Comparison of ENCODE assay signal across 9 cellular contexts in the genomic region with DNA sequence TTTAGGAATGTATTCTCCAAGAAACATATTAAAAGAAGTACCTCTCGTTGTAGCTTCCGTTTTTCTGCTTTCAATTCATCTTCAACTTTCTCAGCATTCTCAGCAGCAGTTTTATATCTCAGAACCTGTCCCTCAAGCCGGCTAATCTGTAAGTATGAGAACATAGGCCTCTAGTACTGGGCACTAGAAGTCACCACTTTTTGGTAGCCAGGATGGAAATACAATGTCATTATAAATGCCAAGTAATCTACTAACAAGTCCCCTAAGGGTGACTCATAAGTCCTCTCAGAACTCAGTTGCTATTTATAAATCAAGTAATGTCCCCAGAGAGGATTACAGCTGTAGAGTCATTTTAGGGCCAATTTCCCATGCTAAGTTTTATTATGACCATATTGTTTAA.
A peak's percentile ranks its signal among the peaks of the same experiment; 100 is the strongest.
DNase-seq lines count a peak whose midpoint lies in the region; FAIRE-seq and TF ChIP-seq lines count a peak whose summit lies in the region.
"Had no signal": no experiment of that assay in that cellular context is flagged by ENCODE, and none has a peak within 500 bp of the region (broad histone marks: within the 10 kb centered on the region; RNA-seq: fewer than 3 reads in every experiment).

No MANE protein-coding gene starts in this region.

- peaks cover 7% of the 10 kb centered on the region; the same call in 1 of the 2 replicates for H3K4me1 ChIP-seq in HEK293 (ENCODE audit: control insufficient read depth, insufficient read depth, low read length)
- H3K4me1 ChIP-seq in subcutaneous abdominal adipose tissue (ENCODE audit: control insufficient read depth in 5 of 5, insufficient read depth in 5 of 5, low read length in 5 of 5), result peaks cover 2 to 29% (median 26%) of the 10 kb centered on the region in 5 donors

- DNase-seq in GM18507 (ENCODE audit: extremely low spot score, insufficient read length, low read depth) (peak; percentile 35), NCI-H69 (lab: John Stamatoyannopoulos, UW) (peak; percentile 0), fibroblast of the aortic adventitia (ENCODE audit: low read depth) (peak; percentile 84), occipital lobe (lab: John Stamatoyannopoulos, UW) (no peak), NCI-H82 treated with DMSO at 0.1 percent for 48 hours (lab: John Stamatoyannopoulos, UW; ENCODE audit: unreplicated experiment) (no peak), GF-D8 (lab: John Stamatoyannopoulos, UW) (no peak)

- no peak overlapping the region for H3K4me3 ChIP-seq in HEK293 (ENCODE audit: low read depth, low read length)
- no peak overlapping the region for H3K4me3 ChIP-seq in fibroblast of the aortic adventitia (ENCODE audit: low read depth, low read length)
- no peak overlapping the region for H3K4me3 ChIP-seq in subcutaneous abdominal adipose tissue (ENCODE audit: low read depth in 1 of 5, low read length in 5 of 5)

- CTCF ChIA-PET in HEK293 (lab: Yijun Ruan, JAX), result no interaction called here

- peaks cover 11 to 78% of the 10 kb centered on the region in 2 experiments; a peak in 2 of 3 replicates for H3K36me3 ChIP-seq in HEK293 (ENCODE audit: control insufficient read depth in 2 of 2, insufficient read depth in 1 of 2, low read length in 2 of 2)
- peaks cover 22 to 64% (median 44%) of the 10 kb centered on the region in 5 donors for H3K36me3 ChIP-seq in subcutaneous abdominal adipose tissue (ENCODE audit: control insufficient read depth in 5 of 5, insufficient read depth in 5 of 5, low read length in 5 of 5)

- H3K27ac ChIP-seq in HEK293 (ENCODE audit: extremely low read depth, low read depth, low read length), result no peak overlapping the region
- peak overlapping the region; percentile 80 for H3K27ac ChIP-seq in subcutaneous abdominal adipose tissue (ENCODE audit: low read depth, low read length)

- no peak overlapping the region for H3K9ac ChIP-seq in subcutaneous abdominal adipose tissue (ENCODE audit: low read length in 5 of 5)

- peak; percentile 65 for FAIRE-seq in GM18507 (lab: Jason Lieb, UNC)
- FAIRE-seq: keratinocyte had no signal

- H3K9me3 ChIP-seq in HEK293 (ENCODE audit: control insufficient read depth, insufficient read depth, low read depth, low read length) (no peaks in the 10 kb centered on the region), subcutaneous abdominal adipose tissue (ENCODE audit: control insufficient read depth in 5 of 5, low read length in 5 of 5) (no peaks in the 10 kb centered on the region)

- no peaks in the 10 kb centered on the region for H3K27me3 ChIP-seq in subcutaneous abdominal adipose tissue (ENCODE audit: control insufficient read depth in 5 of 5, insufficient read depth in 4 of 5, low read length in 5 of 5)

- no peak for TF ChIP-seq CTCF in HEK293 (tag by site-specific recombination; IDR thresholded peaks at IDR 0.05)
- no peak for TF ChIP-seq CTCF in fibroblast of the aortic adventitia (IDR thresholded peaks at IDR 0.05; ENCODE audit: insufficient read depth, low read length)

- POLR2A ChIA-PET in HEK293 (lab: Yijun Ruan, JAX), result no interaction called here

TF ChIP-seq in HEK293, 187 proteins besides CTCF, POLR2A, EP300 and RAD21 (continues in another document):
- TF ChIP-seq GLI4 (tag by site-specific recombination; IDR thresholded peaks at IDR 0.05) (no peak), ZNF514 (tag by site-specific recombination; IDR thresholded peaks at IDR 0.05) (no peak), KLF7 (tag by site-specific recombination; IDR thresholded peaks at IDR 0.05; ENCODE audit: borderline replicate concordance) (no peak), KLF16 (tag by site-specific recombination; IDR thresholded peaks at IDR 0.05) (no peak), ZSCAN23 (tag by site-specific recombination; IDR thresholded peaks at IDR 0.05) (no peak), ZNF184 (tag by site-specific recombination; IDR thresholded peaks at IDR 0.05) (peak; percentile 20; the same call in 1 of the 2 replicates), GFI1B (tag by site-specific recombination; IDR thresholded peaks at IDR 0.05) (no peak), ZNF37A (tag by site-specific recombination; IDR thresholded peaks at IDR 0.05) (no peak), ZNF2 (tag by site-specific recombination; IDR thresholded peaks at IDR 0.05) (no peak), ZNF549 (tag by site-specific recombination; IDR thresholded peaks at IDR 0.05) (no peak), BCL11A (tag by site-specific recombination; IDR thresholded peaks at IDR 0.05; ENCODE audit: low read depth) (0 out of 2 replicates have a peak, but pooled peaks have one; percentile 22), ZNF501 (tag by site-specific recombination; IDR thresholded peaks at IDR 0.05) (no peak), ZNF175 (tag by site-specific recombination; IDR thresholded peaks at IDR 0.05) (no peak), ZNF416 (tag by site-specific recombination; IDR thresholded peaks at IDR 0.05) (no peak), EGR2 (tag by site-specific recombination; IDR thresholded peaks at IDR 0.05; ENCODE audit: low read depth) (no peak), ZNF600 (tag by site-specific recombination; IDR thresholded peaks at IDR 0.05) (no peak), ZNF335 (tag by site-specific recombination; conservative IDR thresholded peaks at IDR 0.05) (no peak), KLF10 (tag by site-specific recombination; IDR thresholded peaks at IDR 0.05) (peak; percentile 69), FEZF1 (tag by site-specific recombination; IDR thresholded peaks at IDR 0.05) (peak; percentile 32; the same call in 1 of the 2 replicates), ZBTB1 (tag by site-specific recombination; IDR thresholded peaks at IDR 0.05) (no peak), GLI2 (tag by site-specific recombination; IDR thresholded peaks at IDR 0.05; ENCODE audit: borderline replicate concordance, low read depth) (no peak), ZNF302 (tag by site-specific recombination; IDR thresholded peaks at IDR 0.05; ENCODE audit: low read depth) (no peak), ZNF560 (tag by site-specific recombination; IDR thresholded peaks at IDR 0.05; ENCODE audit: borderline replicate concordance) (no peak), ZNF76 (tag by site-specific recombination; IDR thresholded peaks at IDR 0.05; ENCODE audit: borderline replicate concordance, low read depth) (no peak), ZNF670 (tag by site-specific recombination; IDR thresholded peaks at IDR 0.05; ENCODE audit: low read depth) (no peak), ZNF596 (tag by site-specific recombination; IDR thresholded peaks at IDR 0.05) (no peak), ZBTB48 (tag by site-specific recombination; IDR thresholded peaks at IDR 0.05) (no peak), ZNF544 (tag by site-specific recombination; IDR thresholded peaks at IDR 0.05) (no peak), ZXDB (tag by site-specific recombination; IDR thresholded peaks at IDR 0.05) (0 out of 2 replicates have a peak, but pooled peaks have one; percentile 23), ZNF155 (tag by site-specific recombination; IDR thresholded peaks at IDR 0.05) (no peak), OSR2 (tag by site-specific recombination; IDR thresholded peaks at IDR 0.05) (peak; percentile 85)
- TF ChIP-seq, protein P1, sequence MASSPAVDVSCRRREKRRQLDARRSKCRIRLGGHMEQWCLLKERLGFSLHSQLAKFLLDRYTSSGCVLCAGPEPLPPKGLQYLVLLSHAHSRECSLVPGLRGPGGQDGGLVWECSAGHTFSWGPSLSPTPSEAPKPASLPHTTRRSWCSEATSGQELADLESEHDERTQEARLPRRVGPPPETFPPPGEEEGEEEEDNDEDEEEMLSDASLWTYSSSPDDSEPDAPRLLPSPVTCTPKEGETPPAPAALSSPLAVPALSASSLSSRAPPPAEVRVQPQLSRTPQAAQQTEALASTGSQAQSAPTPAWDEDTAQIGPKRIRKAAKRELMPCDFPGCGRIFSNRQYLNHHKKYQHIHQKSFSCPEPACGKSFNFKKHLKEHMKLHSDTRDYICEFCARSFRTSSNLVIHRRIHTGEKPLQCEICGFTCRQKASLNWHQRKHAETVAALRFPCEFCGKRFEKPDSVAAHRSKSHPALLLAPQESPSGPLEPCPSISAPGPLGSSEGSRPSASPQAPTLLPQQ (tag by site-specific recombination; IDR thresholded peaks at IDR 0.05), result 0 out of 2 replicates have a peak, but pooled peaks have one; percentile 16
- TF ChIP-seq, protein P2, sequence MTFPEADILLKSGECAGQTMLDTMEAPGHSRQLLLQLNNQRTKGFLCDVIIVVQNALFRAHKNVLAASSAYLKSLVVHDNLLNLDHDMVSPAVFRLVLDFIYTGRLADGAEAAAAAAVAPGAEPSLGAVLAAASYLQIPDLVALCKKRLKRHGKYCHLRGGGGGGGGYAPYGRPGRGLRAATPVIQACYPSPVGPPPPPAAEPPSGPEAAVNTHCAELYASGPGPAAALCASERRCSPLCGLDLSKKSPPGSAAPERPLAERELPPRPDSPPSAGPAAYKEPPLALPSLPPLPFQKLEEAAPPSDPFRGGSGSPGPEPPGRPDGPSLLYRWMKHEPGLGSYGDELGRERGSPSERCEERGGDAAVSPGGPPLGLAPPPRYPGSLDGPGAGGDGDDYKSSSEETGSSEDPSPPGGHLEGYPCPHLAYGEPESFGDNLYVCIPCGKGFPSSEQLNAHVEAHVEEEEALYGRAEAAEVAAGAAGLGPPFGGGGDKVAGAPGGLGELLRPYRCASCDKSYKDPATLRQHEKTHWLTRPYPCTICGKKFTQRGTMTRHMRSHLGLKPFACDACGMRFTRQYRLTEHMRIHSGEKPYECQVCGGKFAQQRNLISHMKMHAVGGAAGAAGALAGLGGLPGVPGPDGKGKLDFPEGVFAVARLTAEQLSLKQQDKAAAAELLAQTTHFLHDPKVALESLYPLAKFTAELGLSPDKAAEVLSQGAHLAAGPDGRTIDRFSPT (tag by site-specific recombination; IDR thresholded peaks at IDR 0.05), result peak; percentile 51; the same call in 1 of the 2 replicates
- TF ChIP-seq, protein P3, sequence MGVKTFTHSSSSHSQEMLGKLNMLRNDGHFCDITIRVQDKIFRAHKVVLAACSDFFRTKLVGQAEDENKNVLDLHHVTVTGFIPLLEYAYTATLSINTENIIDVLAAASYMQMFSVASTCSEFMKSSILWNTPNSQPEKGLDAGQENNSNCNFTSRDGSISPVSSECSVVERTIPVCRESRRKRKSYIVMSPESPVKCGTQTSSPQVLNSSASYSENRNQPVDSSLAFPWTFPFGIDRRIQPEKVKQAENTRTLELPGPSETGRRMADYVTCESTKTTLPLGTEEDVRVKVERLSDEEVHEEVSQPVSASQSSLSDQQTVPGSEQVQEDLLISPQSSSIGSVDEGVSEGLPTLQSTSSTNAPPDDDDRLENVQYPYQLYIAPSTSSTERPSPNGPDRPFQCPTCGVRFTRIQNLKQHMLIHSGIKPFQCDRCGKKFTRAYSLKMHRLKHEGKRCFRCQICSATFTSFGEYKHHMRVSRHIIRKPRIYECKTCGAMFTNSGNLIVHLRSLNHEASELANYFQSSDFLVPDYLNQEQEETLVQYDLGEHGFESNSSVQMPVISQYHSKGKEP (tag by site-specific recombination; IDR thresholded peaks at IDR 0.05), result 0 out of 2 replicates have a peak, but pooled peaks have one; percentile 22

Comparison
In these comparisons a context has a peak if more than half of its experiments do, and no peak if none do; other contexts are left out.
1. DNase-seq: peak in GM18507 (single experiment), NCI-H69 (single experiment) and fibroblast of the aortic adventitia (single experiment); none in occipital lobe (single experiment), NCI-H82 treated with DMSO at 0.1 percent for 48 hours (single experiment) and GF-D8 (single experiment).